Comparison of ENCODE assay signal across 30 cellular contexts in the genomic region with DNA sequence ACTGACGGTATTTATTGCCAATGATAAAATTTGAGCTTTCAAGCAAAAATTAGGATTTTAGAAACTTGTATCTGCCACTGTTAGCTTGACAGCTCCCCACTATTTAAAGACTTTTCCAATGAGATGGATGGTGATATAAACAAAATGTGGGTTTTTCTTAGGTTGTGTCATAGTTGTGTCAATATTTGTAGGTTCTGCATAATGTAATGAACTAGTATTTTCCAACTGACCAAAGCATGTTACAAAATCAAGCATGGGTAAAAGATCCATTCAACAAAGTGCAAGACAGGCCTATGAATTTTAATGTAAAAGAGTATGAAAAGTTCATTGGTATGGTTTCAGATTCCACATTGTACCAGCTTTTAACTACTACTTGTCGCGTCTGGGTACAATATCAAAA.
"Had no signal": no experiment of that assay in that cellular context is flagged by ENCODE, and none has a peak within 500 bp of the region (broad histone marks: within the 10 kb centered on the region; RNA-seq: fewer than 3 reads in every experiment).

No MANE protein-coding gene starts in this region.

- H3K36me3 ChIP-seq: left lung, neural progenitor cell, stomach, suprapubic skin, thoracic aorta, tibial artery, upper lobe of right lung, uterus had no signal

- H3K79me2 ChIP-seq: parathyroid adenoma had no signal

- ATAC-seq: left cardiac atrium; left lung; natural killer cell; psoas muscle; sciatic nerve; stimulated activated naive B cell treated with anti-CD40 and anti-IgM and Interleukin-4, amounts not matched to agents 10 μg/mL and 1 μg/mL and 100 μg/mL, for 72 hours; stimulated activated naive CD8-positive, alpha-beta T cell treated with anti-CD3 and anti-CD28 coated beads, Interleukin-15, Interleukin-2, amounts not matched to agents 100 U/mL and 50 U/mL, for 24 hours; upper lobe of right lung had no signal

- H3K9me3 ChIP-seq: left lung, neutrophil, psoas muscle, stomach, suprapubic skin, thoracic aorta, tibial artery, upper lobe of right lung, uterus had no signal

- H3K9ac ChIP-seq: neural progenitor cell, parathyroid adenoma had no signal

- H3K4me2 ChIP-seq: neural progenitor cell had no signal

- H3K27me3 ChIP-seq: left lung, neural progenitor cell, neutrophil, suprapubic skin, tibial artery, upper lobe of right lung had no signal

- H3K27ac ChIP-seq: left lung, neural progenitor cell, neutrophil, parathyroid adenoma, psoas muscle, skin epidermis, stomach, suprapubic skin, thoracic aorta, tibial artery, upper lobe of right lung, uterus had no signal

- FAIRE-seq: keratinocyte had no signal

- H3K4me1 ChIP-seq: left lung, neural progenitor cell, parathyroid adenoma, psoas muscle, stomach, suprapubic skin, tibial artery, upper lobe of right lung, uterus had no signal

- DNase-seq: hippocampal formation; kidney glomerular epithelial cell; left cardiac atrium; left lung; mesendoderm; naive B cell; natural killer cell; nephron progenitor cell; occipital lobe; psoas muscle; stimulated activated CD4-positive, alpha-beta T cell treated with anti-CD3 and anti-CD28 coated beads, Interleukin-12 subunit alpha, Interleukin-12 subunit beta, amount 100 ng/mL, for 4 hours; stimulated activated CD4-positive, alpha-beta T cell treated with anti-CD3 and anti-CD28 coated beads, Interleukin-15, amount 100 ng/mL, for 24 hours; stimulated activated CD4-positive, alpha-beta T cell treated with anti-CD3 and anti-CD28 coated beads, Interleukin-2, amount 100 ng/mL, for 24 hours; stimulated activated CD4-positive, alpha-beta T cell treated with anti-CD3 and anti-CD28 coated beads, Interleukin-4, amount 100 ng/mL, for 1 hour; stimulated activated naive B cell treated with anti-CD40 and anti-IgM and Interleukin-4, amounts not matched to agents 10 μg/mL and 1 μg/mL and 100 μg/mL, for 72 hours; stimulated activated naive CD8-positive, alpha-beta T cell treated with anti-CD3 and anti-CD28 coated beads, Interleukin-15, Interleukin-2, amounts not matched to agents 100 U/mL and 50 U/mL, for 24 hours; stomach; tibial artery; trophoblast cell; upper lobe of right lung; uterus had no signal

- H3K4me3 ChIP-seq: left lung, lung, neural progenitor cell, psoas muscle, skin epidermis, stomach, suprapubic skin, thoracic aorta, tibial artery, upper lobe of right lung, uterus had no signal

- H2AFZ ChIP-seq: neural progenitor cell, parathyroid adenoma had no signal
